ENCODE assay signal across 1 cellular context in the genomic region with DNA sequence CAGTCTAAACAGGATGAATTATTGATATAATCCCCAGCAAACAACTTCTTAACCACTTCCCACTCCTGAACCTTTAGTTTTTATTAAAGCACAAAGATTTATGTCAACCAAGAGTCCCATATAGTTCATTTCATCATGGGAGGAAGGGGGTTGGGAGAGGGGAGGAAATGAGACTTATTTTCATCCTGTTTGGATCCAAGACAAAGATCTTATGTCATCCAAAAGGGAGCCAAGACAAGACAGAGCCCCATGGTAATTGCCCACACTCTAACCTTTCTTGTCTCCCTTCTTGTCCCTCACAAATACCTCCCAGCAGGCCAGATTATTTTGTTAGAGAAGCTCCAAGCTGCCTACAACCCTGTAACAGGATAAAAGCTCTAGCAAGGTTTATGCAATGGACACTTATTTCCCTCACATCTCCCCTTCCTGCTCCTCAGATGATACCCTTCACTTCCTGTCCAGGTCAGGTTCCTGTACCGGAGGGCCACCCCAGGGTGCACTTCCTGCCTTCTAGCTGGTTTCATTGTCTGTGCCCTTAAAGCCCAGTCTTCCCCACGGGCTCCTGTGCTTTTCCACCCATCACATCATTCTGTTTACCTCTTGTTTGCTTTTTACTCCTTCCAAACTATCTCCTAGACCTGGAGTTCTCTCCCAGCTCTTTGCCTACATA.
TF ChIP-seq lines count a peak whose summit lies in the region.

No MANE protein-coding gene starts in this region.

TF ChIP-seq in GM23338, 12 proteins besides CTCF, POLR2A, EP300 and RAD21 (continued from another document):
- TF ChIP-seq, protein P1, sequence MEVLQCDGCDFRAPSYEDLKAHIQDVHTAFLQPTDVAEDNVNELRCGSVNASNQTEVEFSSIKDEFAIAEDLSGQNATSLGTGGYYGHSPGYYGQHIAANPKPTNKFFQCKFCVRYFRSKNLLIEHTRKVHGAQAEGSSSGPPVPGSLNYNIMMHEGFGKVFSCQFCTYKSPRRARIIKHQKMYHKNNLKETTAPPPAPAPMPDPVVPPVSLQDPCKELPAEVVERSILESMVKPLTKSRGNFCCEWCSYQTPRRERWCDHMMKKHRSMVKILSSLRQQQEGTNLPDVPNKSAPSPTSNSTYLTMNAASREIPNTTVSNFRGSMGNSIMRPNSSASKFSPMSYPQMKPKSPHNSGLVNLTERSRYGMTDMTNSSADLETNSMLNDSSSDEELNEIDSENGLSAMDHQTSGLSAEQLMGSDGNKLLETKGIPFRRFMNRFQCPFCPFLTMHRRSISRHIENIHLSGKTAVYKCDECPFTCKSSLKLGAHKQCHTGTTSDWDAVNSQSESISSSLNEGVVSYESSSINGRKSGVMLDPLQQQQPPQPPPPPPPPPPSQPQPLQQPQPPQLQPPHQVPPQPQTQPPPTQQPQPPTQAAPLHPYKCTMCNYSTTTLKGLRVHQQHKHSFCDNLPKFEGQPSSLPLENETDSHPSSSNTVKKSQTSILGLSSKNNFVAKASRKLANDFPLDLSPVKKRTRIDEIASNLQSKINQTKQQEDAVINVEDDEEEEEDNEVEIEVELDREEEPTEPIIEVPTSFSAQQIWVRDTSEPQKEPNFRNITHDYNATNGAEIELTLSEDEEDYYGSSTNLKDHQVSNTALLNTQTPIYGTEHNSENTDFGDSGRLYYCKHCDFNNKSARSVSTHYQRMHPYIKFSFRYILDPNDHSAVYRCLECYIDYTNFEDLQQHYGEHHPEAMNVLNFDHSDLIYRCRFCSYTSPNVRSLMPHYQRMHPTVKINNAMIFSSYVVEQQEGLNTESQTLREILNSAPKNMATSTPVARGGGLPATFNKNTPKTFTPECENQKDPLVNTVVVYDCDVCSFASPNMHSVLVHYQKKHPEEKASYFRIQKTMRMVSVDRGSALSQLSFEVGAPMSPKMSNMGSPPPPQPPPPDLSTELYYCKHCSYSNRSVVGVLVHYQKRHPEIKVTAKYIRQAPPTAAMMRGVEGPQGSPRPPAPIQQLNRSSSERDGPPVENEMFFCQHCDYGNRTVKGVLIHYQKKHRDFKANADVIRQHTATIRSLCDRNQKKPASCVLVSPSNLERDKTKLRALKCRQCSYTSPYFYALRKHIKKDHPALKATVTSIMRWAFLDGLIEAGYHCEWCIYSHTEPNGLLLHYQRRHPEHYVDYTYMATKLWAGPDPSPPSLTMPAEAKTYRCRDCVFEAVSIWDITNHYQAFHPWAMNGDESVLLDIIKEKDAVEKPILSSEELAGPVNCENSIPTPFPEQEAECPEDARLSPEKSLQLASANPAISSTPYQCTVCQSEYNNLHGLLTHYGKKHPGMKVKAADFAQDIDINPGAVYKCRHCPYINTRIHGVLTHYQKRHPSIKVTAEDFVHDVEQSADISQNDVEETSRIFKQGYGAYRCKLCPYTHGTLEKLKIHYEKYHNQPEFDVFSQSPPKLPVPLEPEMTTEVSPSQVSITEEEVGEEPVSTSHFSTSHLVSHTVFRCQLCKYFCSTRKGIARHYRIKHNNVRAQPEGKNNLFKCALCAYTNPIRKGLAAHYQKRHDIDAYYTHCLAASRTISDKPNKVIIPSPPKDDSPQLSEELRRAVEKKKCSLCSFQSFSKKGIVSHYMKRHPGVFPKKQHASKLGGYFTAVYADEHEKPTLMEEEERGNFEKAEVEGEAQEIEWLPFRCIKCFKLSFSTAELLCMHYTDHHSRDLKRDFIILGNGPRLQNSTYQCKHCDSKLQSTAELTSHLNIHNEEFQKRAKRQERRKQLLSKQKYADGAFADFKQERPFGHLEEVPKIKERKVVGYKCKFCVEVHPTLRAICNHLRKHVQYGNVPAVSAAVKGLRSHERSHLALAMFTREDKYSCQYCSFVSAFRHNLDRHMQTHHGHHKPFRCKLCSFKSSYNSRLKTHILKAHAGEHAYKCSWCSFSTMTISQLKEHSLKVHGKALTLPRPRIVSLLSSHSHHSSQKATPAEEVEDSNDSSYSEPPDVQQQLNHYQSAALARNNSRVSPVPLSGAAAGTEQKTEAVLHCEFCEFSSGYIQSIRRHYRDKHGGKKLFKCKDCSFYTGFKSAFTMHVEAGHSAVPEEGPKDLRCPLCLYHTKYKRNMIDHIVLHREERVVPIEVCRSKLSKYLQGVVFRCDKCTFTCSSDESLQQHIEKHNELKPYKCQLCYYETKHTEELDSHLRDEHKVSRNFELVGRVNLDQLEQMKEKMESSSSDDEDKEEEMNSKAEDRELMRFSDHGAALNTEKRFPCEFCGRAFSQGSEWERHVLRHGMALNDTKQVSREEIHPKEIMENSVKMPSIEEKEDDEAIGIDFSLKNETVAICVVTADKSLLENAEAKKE (CRISPR knock-in tag; IDR thresholded peaks at IDR 0.05), result no peak
- TF ChIP-seq NANOG (IDR thresholded peaks at IDR 0.05; ENCODE audit: borderline replicate concordance), result no peak
